21 cellular contexts compared by ENCODE assay signal in genomic region chr12:26233620-26234019, GRCh38. TPM values are rescaled to one million over a fixed set of nuclear protein-coding genes. Genes with fewer than 3 reads are reported as not detected.
A peak's percentile ranks its signal among the peaks of the same experiment; 100 is the strongest.
DNase-seq lines count a peak whose midpoint lies in the region; ATAC-seq, FAIRE-seq and TF ChIP-seq lines count a peak whose summit lies in the region.
"Had no signal": no experiment of that assay in that cellular context is flagged by ENCODE, and none has a peak within 500 bp of the region (broad histone marks: within the 10 kb centered on the region; RNA-seq: fewer than 3 reads in every experiment).

No MANE protein-coding gene starts in this region.

- H2AFZ ChIP-seq in IMR-90 (replicated peaks; ENCODE audit: low read length, poor library complexity), result no peak overlapping the region
- 0 out of 2 replicates have a peak overlapping the region, but pooled peaks have one; percentile 27 for H2AFZ ChIP-seq in K562 (ENCODE audit: low read depth, low read length)

- H2BK120ac ChIP-seq in IMR-90 (ENCODE audit: low read depth, low read length), result no peak overlapping the region

- H3K4me3 ChIP-seq in AG04449 (ENCODE audit: low read depth, low read length) (no peak overlapping the region), IMR-90 (ENCODE audit: insufficient read depth, low read depth, low read length) (no peak overlapping the region), K562 (no peak overlapping the region), A673 (ENCODE audit: low read depth, low read length, poor library complexity, severe bottlenecking) (no peak overlapping the region)
- H3K4me3 ChIP-seq: heart left ventricle, pancreas, SJSA1, smooth muscle cell had no signal

- H3K9ac ChIP-seq in IMR-90 (ENCODE audit: low read depth, low read length), result no peak overlapping the region
- no peak overlapping the region for H3K9ac ChIP-seq in K562 (ENCODE audit: insufficient read depth in 1 of 2, low read depth in 2 of 2, low read length in 2 of 2)

- H2AK9ac ChIP-seq in IMR-90 (replicated peaks; ENCODE audit: low read depth, low read length, poor library complexity), result no peak overlapping the region

- no peaks in the 10 kb centered on the region for H3K9me3 ChIP-seq in IMR-90 (ENCODE audit: control insufficient read depth, insufficient read depth, low read length)
- no peaks in the 10 kb centered on the region for H3K9me3 ChIP-seq in K562 (replicated peaks; ENCODE audit: control insufficient read depth, insufficient read depth, low read depth, low read length)
- H3K9me3 ChIP-seq in A673 (ENCODE audit: low read depth, low read length, poor library complexity, severe bottlenecking), result no peaks in the 10 kb centered on the region
- H3K9me3 ChIP-seq: heart left ventricle, pancreas, SJSA1 had no signal

- TF ChIP-seq POLR2A in IMR-90 (IDR thresholded peaks at IDR 0.05; ENCODE audit: low read depth, low read length) (no peak), K562 (conservative IDR thresholded peaks at IDR 0.05) (no peak)

- H3K27ac ChIP-seq in IMR-90 (ENCODE audit: insufficient read depth, low read length) (no peak overlapping the region), K562 (ENCODE audit: extremely low read depth, low read depth, low read length) (no peak overlapping the region), A673 (ENCODE audit: low read depth, low read length, poor library complexity, severe bottlenecking) (no peak overlapping the region)
- H3K27ac ChIP-seq: pancreas, SJSA1 had no signal

- dilution Hi-C loops in IMR-90 (cut with HindIII; ENCODE audit: low sequenced_read_pairs, unreplicated experiment), result no loop called here

- H4K8ac ChIP-seq in IMR-90 (ENCODE audit: low read depth in 2 of 2, low read length in 2 of 2), result no peak overlapping the region

- TF ChIP-seq CTCF in AG04449 (IDR thresholded peaks at IDR 0.05; ENCODE audit: insufficient read depth, low read length, missing control alignments), result no peak
- no peak for TF ChIP-seq CTCF in IMR-90 (conservative IDR thresholded peaks at IDR 0.05; ENCODE audit: low read depth, low read length)
- no peak for TF ChIP-seq CTCF in K562 (IDR thresholded peaks at IDR 0.05 in 2 of 3, conservative IDR thresholded peaks at IDR 0.05 in 1 of 3; ENCODE audit: insufficient read depth in 2 of 3, low read depth in 1 of 3, low read length in 3 of 3)
- TF ChIP-seq CTCF in GM13977 (IDR thresholded peaks at IDR 0.05; ENCODE audit: extremely low read depth, insufficient read depth, missing control alignments), result no peak
- TF ChIP-seq CTCF in A673 (conservative IDR thresholded peaks at IDR 0.05; ENCODE audit: low read depth, low read length), result no peak

- H2BK15ac ChIP-seq in IMR-90 (ENCODE audit: low read depth, low read length), result no peak overlapping the region

- no peak overlapping the region for H4K5ac ChIP-seq in IMR-90 (ENCODE audit: low read depth, low read length)

- H3K9me1 ChIP-seq in IMR-90 (ENCODE audit: insufficient read depth, low read length) (no peaks in the 10 kb centered on the region), K562 (ENCODE audit: control insufficient read depth, insufficient read depth, low read length) (no peaks in the 10 kb centered on the region)

- CTCF ChIA-PET in AG04449 (lab: Yijun Ruan, JAX) (interaction anchor here (1.3 kb wide), 1 partner anchor 11 kb away, joined by 3 read pairs; no protein-coding TSS in a partner anchor), IMR-90 (lab: Yijun Ruan, JAX) (no interaction called here), K562 (lab: Yijun Ruan, JAX; ENCODE audit: low intra/inter-chr PET ratio) (no interaction called here), A673 (lab: Charles Lee) (no interaction called here)

- WGBS in IMR-90 (ENCODE audit: extremely low coverage in 2 of 2, insufficient read length in 1 of 2), 2 experiments, result no CpG with 5 or more reads among the region's 9 CpGs
- 24% methylated on average over 9 of the region's 9 CpGs for WGBS in K562 (ENCODE audit: insufficient coverage, low coverage, missing lambda C conversion rate)

- BruUV-seq in IMR-90 (replicated peaks; lab: Mats Ljungman, UMichigan) (no TSS peak), K562 (replicated peaks; lab: Mats Ljungman, UMichigan) (no TSS peak), A673 (replicated peaks; lab: Mats Ljungman, UMichigan) (no TSS peak)

- no peak overlapping the region for H2BK20ac ChIP-seq in IMR-90 (ENCODE audit: low read depth, low read length)

- DNase-seq in AG04449 (ENCODE audit: low read depth, low spot score) (peak; percentile 7), IMR-90 (peak; percentile 61), K562 (ENCODE audit: extremely low read depth in 1 of 4, low spot score in 3 of 4) (no peak), glomerular visceral epithelial cell (ENCODE audit: extremely low spot score) (peak; percentile 2), islet precursor cell (no peak), GM13977 (ENCODE audit: low spot score) (no peak), A673 (ENCODE audit: low spot score) (no peak)
- DNase-seq: activated CD4-positive, alpha-beta T cell treated with anti-CD3 and anti-CD28 coated beads for 1 hour; activated naive CD4-positive, alpha-beta T cell treated with anti-CD3 and anti-CD28 coated beads for 36 hours; central memory CD4-positive, alpha-beta T cell; heart left ventricle; kidney; NCI-H1092 treated with DMSO at 0.1 percent for 48 hours; pancreas; stimulated activated naive B cell treated with anti-CD40 and anti-IgM and Interleukin-4, amounts not matched to agents 10 μg/mL and 1 μg/mL and 100 μg/mL, for 72 hours; T-helper 9 cell had no signal

- H4K91ac ChIP-seq in IMR-90 (ENCODE audit: insufficient read depth, low read depth, low read length), result no peak overlapping the region

- no peak overlapping the region for H2BK5ac ChIP-seq in IMR-90 (ENCODE audit: low read depth, low read length, poor library complexity, severe bottlenecking)

- no peaks in the 10 kb centered on the region for H3K79me1 ChIP-seq in IMR-90 (ENCODE audit: low read depth in 1 of 2, low read length in 2 of 2)

- H3K27me3 ChIP-seq in IMR-90 (ENCODE audit: control insufficient read depth, insufficient read depth, low read length), result peaks cover 2% of the 10 kb centered on the region
- 0 out of 5 replicates have a peak, but pooled peaks cover 0 to 4% of the 10 kb centered on the region in 2 experiments for H3K27me3 ChIP-seq in K562 (ENCODE audit: control insufficient read depth in 2 of 2, insufficient read depth in 2 of 2, low read length in 2 of 2)
- no peaks in the 10 kb centered on the region for H3K27me3 ChIP-seq in A673 (replicated peaks; ENCODE audit: insufficient read depth, low read depth, low read length, poor library complexity)
- H3K27me3 ChIP-seq: heart left ventricle, pancreas, SJSA1 had no signal

- no peak for TF ChIP-seq RAD21 in IMR-90 (IDR thresholded peaks at IDR 0.05; ENCODE audit: low read length)
- no peak for TF ChIP-seq RAD21 in K562 (CRISPR knock-in tag; conservative IDR thresholded peaks at IDR 0.05 in 1 of 2, IDR thresholded peaks at IDR 0.05 in 1 of 2)

- ATAC-seq in IMR-90 (ENCODE audit: low read depth), result no peak
- no peak for ATAC-seq in K562
- ATAC-seq in HG03521 (IDR thresholded peaks at IDR 0.05; ENCODE audit: unreplicated experiment), result no peak
- ATAC-seq: heart left ventricle; pancreas; stimulated activated naive B cell treated with anti-CD40 and anti-IgM and Interleukin-4, amounts not matched to agents 10 μg/mL and 1 μg/mL and 100 μg/mL, for 72 hours had no signal

- no peak overlapping the region for H3K14ac ChIP-seq in IMR-90 (replicated peaks; ENCODE audit: low read depth, low read length)

- no peak for FAIRE-seq in K562 (lab: Jason Lieb, UNC)
- FAIRE-seq: A204.1, endothelial cell of umbilical vein, kidney, pancreas had no signal

- H3K23ac ChIP-seq in IMR-90 (ENCODE audit: low read depth, low read length), result no peak overlapping the region

- TF ChIP-seq EP300 in K562 (IDR thresholded peaks at IDR 0.05; ENCODE audit: low read length), result no peak

- no peaks in the 10 kb centered on the region for H3K4me1 ChIP-seq in IMR-90 (ENCODE audit: control insufficient read depth, insufficient read depth, low read length)
- no peaks in the 10 kb centered on the region for H3K4me1 ChIP-seq in K562 (replicated peaks in 1 of 2; ENCODE audit: control insufficient read depth in 2 of 2, insufficient read depth in 2 of 2, low read length in 2 of 2)
- H3K4me1 ChIP-seq in A673 (ENCODE audit: insufficient read depth, low read length, poor library complexity, severe bottlenecking), result no peaks in the 10 kb centered on the region
- H3K4me1 ChIP-seq: pancreas had no signal

- H3K36me3 ChIP-seq in IMR-90 (ENCODE audit: control insufficient read depth, insufficient read depth, low read length) (no peaks in the 10 kb centered on the region), K562 (ENCODE audit: control insufficient read depth, insufficient read depth, low read length) (no peaks in the 10 kb centered on the region), A673 (ENCODE audit: insufficient read depth, low read length, poor library complexity, severe bottlenecking) (no peaks in the 10 kb centered on the region)
- H3K36me3 ChIP-seq: pancreas had no signal

- in situ Hi-C loops in IMR-90 (cut with MboI; ENCODE audit: low sequenced_read_pairs), result no loop called here
- in situ Hi-C loops in K562 (cut with MboI), result no loop called here
- in situ Hi-C loops in GM13977 (cut with MboI; ENCODE audit: low pct_unique_long_range_greater_than_20kb, low sequenced_read_pairs, unreplicated experiment), result no loop called here

- no peaks in the 10 kb centered on the region for H3K79me2 ChIP-seq in K562 (ENCODE audit: control insufficient read depth, insufficient read depth, low read length)

- H4K20me1 ChIP-seq in IMR-90 (ENCODE audit: insufficient read depth, low read length) (no peaks in the 10 kb centered on the region), K562 (replicated peaks; ENCODE audit: control insufficient read depth, insufficient read depth, low read length) (no peaks in the 10 kb centered on the region)

- H3K56ac ChIP-seq in IMR-90 (ENCODE audit: extremely low read depth, insufficient read depth, low read length), result no peak overlapping the region

- H3K4me2 ChIP-seq in IMR-90 (ENCODE audit: low read depth, low read length) (no peak overlapping the region), K562 (ENCODE audit: insufficient read depth, low read length) (no peak overlapping the region)
- H3K4me2 ChIP-seq: smooth muscle cell had no signal

- intact Hi-C loops in IMR-90 (cut with micrococcal nuclease), result no loop called here
- intact Hi-C loops in K562 (cut with micrococcal nuclease), result no loop called here
- intact Hi-C loops in A673 (cut with micrococcal nuclease; ENCODE audit: unreplicated experiment), result no loop called here

- POLR2A ChIA-PET in AG04449 (lab: Yijun Ruan, JAX) (no interaction called here), IMR-90 (lab: Charles Lee; ENCODE audit: unreplicated experiment) (no interaction called here), K562 (lab: Yijun Ruan, JAX) (interaction anchor here (1.1 kb wide), 1 partner anchor 11 kb away, joined by 3 read pairs; no protein-coding TSS in a partner anchor), A673 (lab: Charles Lee; ENCODE audit: low non-redundant PET) (no interaction called here)

- no peak overlapping the region for H3K18ac ChIP-seq in IMR-90 (ENCODE audit: low read depth, low read length)

- no peak overlapping the region for H2AK5ac ChIP-seq in IMR-90 (ENCODE audit: low read depth, low read length)

- H3K4ac ChIP-seq in IMR-90 (ENCODE audit: low read depth, low read length), result no peak overlapping the region

RNA-seq across cellular contexts. Expression of gene SSPN, which starts 38.2 kb away (rescaled TPM):
- 5.6 and 7.8 TPM in 2 replicates for total RNA-seq in IMR-90 (2012; rRNA removed)
- polyA plus RNA-seq in IMR-90 (2012; rRNA removed), result 3.5 and 4.1 TPM in 2 replicates
- polyA plus RNA-seq in IMR-90 (2012; cell fraction: cytosol; rRNA removed), result 2.8 and 4.8 TPM in 2 replicates
- 0.85 and 2.2 TPM in 2 replicates for polyA plus RNA-seq in IMR-90 (2012; cell fraction: nucleus; rRNA removed; ENCODE audit: low replicate concordance)
- not detected in 2 replicates for total RNA-seq in K562 (2011; cell fraction: chromatin; rRNA removed; ENCODE audit: low replicate concordance)
- not detected in 2 replicates for total RNA-seq in K562 (2011; cell fraction: nucleolus; rRNA removed)
- not detected in 2 replicates for total RNA-seq in K562 (2011; cell fraction: nucleoplasm; rRNA removed)
- total RNA-seq in K562 (2014; rRNA removed), result not detected in 2 replicates
- not detected in 2 replicates for total RNA-seq in K562 (2014; rRNA removed; fragmentation: Illumina TruSeq; extraction: Trizol)
- total RNA-seq in K562 (2015; rRNA removed; fragmentation: Illumina TruSeq; extraction: Trizol), result not detected in 2 replicates
- 0.40 TPM in 1 of 2 replicates, not detected in the other for total RNA-seq in K562 (2021)
- not detected in 2 replicates for polyA plus RNA-seq in K562 (2011; rRNA removed)
- not detected in 2 replicates for polyA plus RNA-seq in K562 (2011; cell fraction: cytosol; rRNA removed)
- not detected in 2 replicates for polyA plus RNA-seq in K562 (2011; cell fraction: nucleus; rRNA removed)
- polyA plus RNA-seq in K562 (2012), result not detected in 2 replicates
- polyA plus RNA-seq in K562 (2014; fragmentation: Illumina TruSeq; extraction: Trizol), result not detected in 2 replicates
- not detected for polyA plus RNA-seq in K562 (2014; fragmentation: Nextera tagmentation; extraction: Ambion mirVana)
- polyA plus RNA-seq in K562 (2014; rRNA removed), result not detected in 2 replicates
- not detected in 2 replicates for polyA minus RNA-seq in K562 (2011; rRNA and poly(A)+ RNA removed)
- not detected in 2 replicates for polyA minus RNA-seq in K562 (2011; cell fraction: cytosol; rRNA and poly(A)+ RNA removed)
- not detected in 2 replicates for polyA minus RNA-seq in K562 (2011; cell fraction: nucleus; rRNA and poly(A)+ RNA removed)
- total RNA-seq in A673 (2021), result 9.8 and 10.3 TPM in 2 replicates
- total RNA-seq: activated naive CD4-positive, alpha-beta T cell treated with anti-CD3 and anti-CD28 coated beads for 36 hours had no signal

Comparison
In these comparisons a context has a peak if more than half of its experiments do, and no peak if none do; other contexts are left out.
1. DNase-seq: peak in AG04449 (single experiment), IMR-90 (single experiment) and glomerular visceral epithelial cell (single experiment); none in K562 (0 of 4), islet precursor cell (single experiment), GM13977 (single experiment) and A673 (single experiment).